8 cellular contexts compared by ENCODE assay signal in the genomic region with DNA sequence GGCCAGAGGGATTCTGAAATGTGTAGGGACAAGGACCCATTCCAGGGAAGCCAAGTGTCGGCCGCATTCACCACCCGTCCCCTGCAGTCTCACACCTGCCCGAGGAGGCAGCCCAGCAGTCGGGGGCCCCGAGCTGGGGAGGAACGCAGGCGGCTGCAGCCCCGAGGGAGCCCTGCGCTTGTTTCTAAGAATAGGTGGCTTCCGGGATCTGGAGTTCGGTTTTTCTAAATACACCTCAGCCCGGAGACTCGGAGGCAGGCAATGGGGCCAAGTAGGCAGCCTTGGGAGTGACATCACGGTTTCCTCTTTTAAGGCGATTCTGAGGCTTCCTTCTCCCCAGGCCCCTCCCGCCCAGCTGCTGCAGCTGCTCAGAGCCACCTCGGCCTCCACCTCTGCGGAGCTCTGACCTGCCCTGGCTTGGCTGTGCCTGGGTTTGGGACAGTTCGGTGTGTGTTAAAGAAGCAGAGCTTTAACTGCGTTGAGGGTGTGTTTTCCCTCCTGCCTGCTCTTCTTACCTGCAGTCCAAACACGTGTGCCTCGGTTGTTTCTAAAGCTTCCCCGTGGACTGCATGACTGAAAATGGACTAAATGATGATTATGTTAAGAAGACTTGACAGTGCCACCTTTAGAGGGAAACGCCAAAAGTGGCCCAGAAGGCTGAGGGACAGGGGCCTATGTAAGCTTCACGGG.
DNase-seq lines count a peak whose midpoint lies in the region; ATAC-seq and TF ChIP-seq lines count a peak whose summit lies in the region.

No MANE protein-coding gene starts in this region.

- H3K36me3 ChIP-seq in BLaER1, result no peaks in the 10 kb centered on the region
- no peaks in the 10 kb centered on the region for H3K36me3 ChIP-seq in ovary
- no peaks in the 10 kb centered on the region for H3K36me3 ChIP-seq in Caco-2 (ENCODE audit: control insufficient read depth, insufficient read depth, low read length)

- H3K4me3 Mint-ChIP-seq in endothelial cell (ENCODE audit: unreplicated experiment) (peak overlapping the region; percentile 42), Caco-2 (ENCODE audit: unreplicated experiment) (no peak overlapping the region)

- H3K27ac Mint-ChIP-seq in endothelial cell (ENCODE audit: unreplicated experiment) (no peak overlapping the region), Caco-2 (ENCODE audit: unreplicated experiment) (no peak overlapping the region)

- H3K4me1 Mint-ChIP-seq in endothelial cell (ENCODE audit: unreplicated experiment) (peaks cover 43% of the 10 kb centered on the region), Caco-2 (ENCODE audit: low read depth, unreplicated experiment) (peaks cover 10% of the 10 kb centered on the region)

- H3K9me3 ChIP-seq in BLaER1 (peaks cover 37% of the 10 kb centered on the region), ovary (no peaks in the 10 kb centered on the region), Caco-2 (peaks cover 24% of the 10 kb centered on the region)

- peak overlapping the region; percentile 98 for H3K4me2 ChIP-seq in BLaER1

- H3K4me3 ChIP-seq in BLaER1 (peak overlapping the region; percentile 60), ovary (peak overlapping the region; percentile 9), Caco-2 (ENCODE audit: low read depth, low read length) (no peak overlapping the region)

- H3K27me3 ChIP-seq in BLaER1 (no peaks in the 10 kb centered on the region), ovary (no peaks in the 10 kb centered on the region), Caco-2 (replicated peaks; ENCODE audit: control insufficient read depth, insufficient read depth, low read length) (no peaks in the 10 kb centered on the region)

- CTCF ChIA-PET in Caco-2 (lab: Charles Lee), result interaction anchor here (1.0 kb wide), 1 partner anchor 24 kb away, joined by 3 read pairs; no protein-coding TSS in a partner anchor

- peaks cover 69% of the 10 kb centered on the region for H3K36me3 Mint-ChIP-seq in endothelial cell (ENCODE audit: low read depth, unreplicated experiment)
- H3K36me3 Mint-ChIP-seq in Caco-2 (ENCODE audit: insufficient read depth, unreplicated experiment), result no peaks in the 10 kb centered on the region

- H3K9me3 Mint-ChIP-seq in endothelial cell (ENCODE audit: unreplicated experiment) (peaks cover 4% of the 10 kb centered on the region), Caco-2 (ENCODE audit: unreplicated experiment) (peaks cover 12% of the 10 kb centered on the region)

- TF ChIP-seq EP300 in ovary (IDR thresholded peaks at IDR 0.05), result no peak

- TF ChIP-seq CTCF in endothelial cell (IDR thresholded peaks at IDR 0.05; ENCODE audit: unreplicated experiment), result no peak
- TF ChIP-seq CTCF in ovary (IDR thresholded peaks at IDR 0.05), result no peak
- no peak for TF ChIP-seq CTCF in Caco-2 (IDR thresholded peaks at IDR 0.05; ENCODE audit: insufficient read depth in 1 of 2, low read depth in 1 of 2, low read length in 1 of 2, severe bottlenecking in 1 of 2, unreplicated experiment in 1 of 2)

- WGBS in ovary, 3 donors, result 10 to 13% (median 10%) methylated on average over 26 of the region's 26 CpGs

- DNase-seq in endothelial cell (ENCODE audit: low spot score) (no peak), ovary (peak; percentile 75 to 81 (median 75)), mesenteric fat pad (ENCODE audit: low spot score) (no peak), Caco-2 (no peak)
- DNase-seq in stimulated activated CD4-positive, alpha-beta T cell treated with anti-CD3 and anti-CD28 coated beads, Interleukin-4, amount 100 ng/mL, for 1 hour, result no peak

- BruUV-seq in Caco-2 (replicated peaks; lab: Mats Ljungman, UMichigan), result no TSS peak

- H3K4me1 ChIP-seq in BLaER1 (peaks cover 68% of the 10 kb centered on the region), ovary (ENCODE audit: insufficient read depth) (peaks cover 4% of the 10 kb centered on the region), Caco-2 (peaks cover 17% of the 10 kb centered on the region)

- no peaks in the 10 kb centered on the region for H4K20me1 ChIP-seq in BLaER1

- intact Hi-C loops in ovary (cut with DNase I) (no loop called here), Caco-2 (cut with micrococcal nuclease; ENCODE audit: unreplicated experiment) (no loop called here)

- TF ChIP-seq POLR2A in ovary (IDR thresholded peaks at IDR 0.05), result no peak

- peaks cover 29% of the 10 kb centered on the region for H3K27me3 Mint-ChIP-seq in endothelial cell (ENCODE audit: unreplicated experiment)
- no peaks in the 10 kb centered on the region for H3K27me3 Mint-ChIP-seq in Caco-2 (ENCODE audit: insufficient read depth, unreplicated experiment)

- H3K9ac ChIP-seq in BLaER1, result peak overlapping the region; percentile 75

- POLR2A ChIA-PET in Caco-2 (lab: Charles Lee), result no interaction called here

- ATAC-seq in GM19463 (IDR thresholded peaks at IDR 0.05; ENCODE audit: unreplicated experiment) (peak; percentile 98), HG03520 (IDR thresholded peaks at IDR 0.05; ENCODE audit: unreplicated experiment) (peak; percentile 94)

- peak overlapping the region; percentile 82 for H3K27ac ChIP-seq in BLaER1
- H3K27ac ChIP-seq in ovary, result peak overlapping the region; percentile 50 to 60

Comparison
In these comparisons a context has a peak if more than half of its experiments do, and no peak if none do; other contexts are left out.
1. DNase-seq: peak in ovary (5 of 5); none in endothelial cell (single experiment), mesenteric fat pad (single experiment), stimulated activated CD4-positive, alpha-beta T cell treated with anti-CD3 and anti-CD28 coated beads, Interleukin-4, amount 100 ng/mL, for 1 hour (single experiment) and Caco-2 (0 of 2).